Comparison of ENCODE assay signal across 18 cellular contexts in the genomic region with DNA sequence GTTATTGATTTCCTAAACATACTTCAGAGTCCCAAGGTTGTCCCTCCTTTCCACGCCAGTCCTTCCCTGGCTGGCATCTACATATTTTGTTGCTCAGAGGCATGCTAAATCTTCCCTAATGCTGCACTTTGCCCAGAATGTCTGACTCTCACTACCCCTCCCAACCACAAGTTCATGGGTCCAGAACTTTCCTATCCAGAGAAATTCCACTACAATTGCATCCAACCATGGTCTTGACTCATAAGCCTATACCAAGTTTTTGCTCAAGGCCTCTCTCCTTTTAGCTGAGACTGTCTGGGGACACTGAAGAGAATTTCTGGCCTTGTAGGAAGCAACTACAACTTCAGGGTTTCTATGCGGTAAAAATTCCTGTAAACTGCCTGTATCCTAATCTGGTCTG.
DNase-seq lines count a peak whose midpoint lies in the region; ATAC-seq and TF ChIP-seq lines count a peak whose summit lies in the region.
"Had no signal": no experiment of that assay in that cellular context is flagged by ENCODE, and none has a peak within 500 bp of the region (broad histone marks: within the 10 kb centered on the region; RNA-seq: fewer than 3 reads in every experiment).

No MANE protein-coding gene starts in this region.

- H3K36me3 ChIP-seq in brain microvascular endothelial cell (replicated peaks) = no peaks in the 10 kb centered on the region

- DNase-seq in HFFc6 = peak; percentile 5
- peak; percentile 33 for DNase-seq in astrocyte of the hippocampus (ENCODE audit: low read depth, low spot score)
- DNase-seq in fibroblast of the aortic adventitia (ENCODE audit: low read depth) = peak; percentile 33
- DNase-seq in brain microvascular endothelial cell = no peak
- no peak for DNase-seq in activated CD4-positive, alpha-beta T cell treated with anti-CD3 and anti-CD28 coated beads, Interleukin-2, amount 50 U/mL, for 4 hours
- DNase-seq: CD4-positive, alpha-beta T cell; MV-4-11; NCI-H1417; NCI-H1930; NCI-H2171; NCI-H446 treated with DMSO at 0.1 percent for 48 hours; NCI-H748 treated with DMSO at 0.1 percent for 48 hours; OCI-M1 had no signal

- in situ Hi-C loops in brain microvascular endothelial cell (cut with HindIII; ENCODE audit: low pct_ligation_motif_present, low sequenced_read_pairs) = no loop called here

- H3K27ac Mint-ChIP-seq in HFFc6 = no peak overlapping the region; the same call in 1 of the 2 replicates
- H3K27ac Mint-ChIP-seq: CD4-positive, alpha-beta T cell had no signal

- H3K4me3 ChIP-seq in fibroblast of the aortic adventitia (ENCODE audit: low read depth, low read length) (no peak overlapping the region), brain microvascular endothelial cell (ENCODE audit: low read depth, low read length) (no peak overlapping the region)
- H3K4me3 ChIP-seq: K562 had no signal

- no peak overlapping the region for H3K4me3 Mint-ChIP-seq in HFFc6
- H3K4me3 Mint-ChIP-seq: CD4-positive, alpha-beta T cell had no signal

- H3K36me3 Mint-ChIP-seq in HFFc6 (ENCODE audit: low read depth) = peaks cover 11% of the 10 kb centered on the region

- no peak overlapping the region for H3K27ac ChIP-seq in brain microvascular endothelial cell
- H3K27ac ChIP-seq: RWPE1 had no signal

- TF ChIP-seq CTCF in HFFc6 (IDR thresholded peaks at IDR 0.05) (no peak), fibroblast of the aortic adventitia (IDR thresholded peaks at IDR 0.05; ENCODE audit: insufficient read depth, low read length) (no peak), brain microvascular endothelial cell (IDR thresholded peaks at IDR 0.05; ENCODE audit: low read depth, low read length, missing control alignments) (no peak)

- no peaks in the 10 kb centered on the region for H3K9me3 Mint-ChIP-seq in HFFc6

- H3K27me3 ChIP-seq in brain microvascular endothelial cell (replicated peaks) = no peaks in the 10 kb centered on the region

- H3K4me1 Mint-ChIP-seq in HFFc6 (ENCODE audit: low read depth) = peaks cover 8% of the 10 kb centered on the region

- ATAC-seq in HG03378 (IDR thresholded peaks at IDR 0.05; ENCODE audit: unreplicated experiment) (no peak), GM21717 (IDR thresholded peaks at IDR 0.05; ENCODE audit: unreplicated experiment) (no peak)
- ATAC-seq: HCT116, K562 had no signal

- no peaks in the 10 kb centered on the region for H3K27me3 Mint-ChIP-seq in HFFc6 (ENCODE audit: insufficient read depth)
- H3K27me3 Mint-ChIP-seq: CD4-positive, alpha-beta T cell had no signal

Comparison
In these comparisons a context has a peak if more than half of its experiments do, and no peak if none do; other contexts are left out.
1. DNase-seq: peak in HFFc6 (single experiment), astrocyte of the hippocampus (single experiment) and fibroblast of the aortic adventitia (single experiment); none in brain microvascular endothelial cell (single experiment) and activated CD4-positive, alpha-beta T cell treated with anti-CD3 and anti-CD28 coated beads, Interleukin-2, amount 50 U/mL, for 4 hours (0 of 2).